Comparison of ENCODE assay signal across 23 cellular contexts in genomic region chr6:160032538-160032937, GRCh38.
"Had no signal": no experiment of that assay in that cellular context is flagged by ENCODE, and none has a peak within 500 bp of the region (broad histone marks: within the 10 kb centered on the region; RNA-seq: fewer than 3 reads in every experiment).

No MANE protein-coding gene starts in this region.

- H3K9ac ChIP-seq: SK-N-SH had no signal

- H3K4me2 ChIP-seq: SK-N-SH had no signal

- H3K27ac Mint-ChIP-seq: activated CD4-positive, alpha-beta memory T cell treated with anti-CD3 and anti-CD28 coated beads for 36 hours; activated T-cell treated with anti-CD3 and anti-CD28 coated beads, Interleukin-2, amount 50 U/mL, for 72 hours had no signal

- H3K9me3 ChIP-seq: MG63, SJCRH30, SK-N-SH had no signal

- ATAC-seq: activated naive CD4-positive, alpha-beta T cell treated with anti-CD3 and anti-CD28 coated beads, Interleukin-2, amount 50 U/mL, for 72 hours; activated T-cell treated with anti-CD3 and anti-CD28 coated beads, Interleukin-2, amount 50 U/mL, for 72 hours; Panc1; WTC11 had no signal

- H3K27me3 ChIP-seq: brain microvascular endothelial cell, MG63, SJCRH30 had no signal

- H3K4me3 Mint-ChIP-seq: activated CD4-positive, alpha-beta memory T cell treated with anti-CD3 and anti-CD28 coated beads for 36 hours; activated T-cell treated with anti-CD3 and anti-CD28 coated beads, Interleukin-2, amount 50 U/mL, for 72 hours; WTC11 had no signal

- H3K9me3 Mint-ChIP-seq: activated CD4-positive, alpha-beta memory T cell treated with anti-CD3 and anti-CD28 coated beads for 36 hours; activated naive CD4-positive, alpha-beta T cell treated with anti-CD3 and anti-CD28 coated beads, Interleukin-2, amount 50 U/mL, for 72 hours; activated T-cell treated with anti-CD3 and anti-CD28 coated beads, Interleukin-2, amount 50 U/mL, for 72 hours; WTC11 had no signal

- H3K27me3 Mint-ChIP-seq: activated CD4-positive, alpha-beta memory T cell treated with anti-CD3 and anti-CD28 coated beads for 36 hours had no signal

- H3K4me1 Mint-ChIP-seq: WTC11 had no signal

- DNase-seq: activated CD4-positive, alpha-beta memory T cell treated with anti-CD3 and anti-CD28 coated beads for 36 hours; activated CD4-positive, alpha-beta T cell treated with anti-CD3 and anti-CD28 coated beads for 48 hours; activated CD4-positive, CD25-positive, alpha-beta regulatory T cell treated with anti-CD3 and anti-CD28 coated beads, Interleukin-2, amount 50 U/mL, for 72 hours; activated CD8-positive, alpha-beta memory T cell treated with anti-CD3 and anti-CD28 coated beads, Interleukin-2, amount 50 U/mL, for 4 hours; activated T-cell treated with anti-CD3 and anti-CD28 coated beads, Interleukin-2, amount 50 U/mL, for 72 hours; brain microvascular endothelial cell; MG63; MV-4-11; NCI-H1092 treated with DMSO at 0.1 percent for 48 hours; NCI-H1436; NCI-H1694 treated with DMSO at 0.1 percent for 48 hours; NCI-H2029 treated with DMSO at 0.1 percent for 48 hours; NCI-H510A treated with DMSO at 0.1 percent for 48 hours; NCI-H69; NK-92 treated with Interleukin-12 subunit alpha and Interleukin-12 subunit beta, amount 100 ng/mL, for 24 hours; OCI-M1; Right ventricle myocardium superior; RPMI8226; SJCRH30; SK-N-SH had no signal

- H3K4me3 ChIP-seq: MG63, SJCRH30 had no signal

- H3K27ac ChIP-seq: brain microvascular endothelial cell, SJCRH30 had no signal
